Comparison of ENCODE assay signal across 8 cellular contexts in the genomic region with DNA sequence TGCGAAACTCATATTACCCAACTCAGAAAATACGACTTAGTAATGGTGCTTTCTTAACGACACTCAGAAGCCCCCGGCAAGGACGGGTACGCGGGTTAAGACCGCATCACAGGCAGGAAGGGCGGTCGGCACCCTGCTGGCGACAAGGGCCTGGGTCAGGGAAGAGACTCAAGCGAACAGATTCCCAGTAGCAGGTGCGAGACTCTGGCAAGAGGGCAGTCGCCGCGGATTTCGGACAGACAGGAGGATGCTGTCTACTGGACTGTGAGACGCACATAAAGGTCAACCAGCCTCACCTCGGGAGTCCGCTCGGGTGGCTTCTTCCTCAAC. TPM values are rescaled to one million over a fixed set of nuclear protein-coding genes. Genes with fewer than 3 reads are reported as not detected.
A peak's percentile ranks its signal among the peaks of the same experiment; 100 is the strongest.
DNase-seq lines count a peak whose midpoint lies in the region; ATAC-seq and TF ChIP-seq lines count a peak whose summit lies in the region.

No MANE protein-coding gene starts in this region.

- peaks cover 23% of the 10 kb centered on the region for H3K36me3 Mint-ChIP-seq in Caco-2 (ENCODE audit: insufficient read depth, unreplicated experiment)

- H3K4me1 ChIP-seq in Caco-2: peaks cover 5% of the 10 kb centered on the region
- peaks cover 3 to 13% of the 10 kb centered on the region in 2 experiments; a peak in 3 of 4 replicates for H3K4me1 ChIP-seq in SK-N-SH (ENCODE audit: control insufficient read depth in 1 of 2, insufficient read depth in 2 of 2, low read depth in 1 of 2, low read length in 1 of 2)
- H3K4me1 ChIP-seq in iPS-18a (ENCODE audit: control insufficient read depth, low read depth, low read length): peaks cover 16% of the 10 kb centered on the region
- H3K4me1 ChIP-seq in spleen: peaks cover 17 to 70% (median 51%) of the 10 kb centered on the region in 6 donors

- H3K36me3 ChIP-seq in Caco-2 (ENCODE audit: control insufficient read depth, insufficient read depth, low read length) (no peaks in the 10 kb centered on the region), SK-N-SH (replicated peaks in 1 of 2; ENCODE audit: control insufficient read depth in 1 of 2, insufficient read depth in 2 of 2, low read length in 1 of 2) (no peaks in the 10 kb centered on the region), iPS-18a (ENCODE audit: control insufficient read depth, low read depth, low read length) (no peaks in the 10 kb centered on the region), spleen (peaks cover 0 to 6% (median 0%) of the 10 kb centered on the region in 6 donors)

- H3K9me3 Mint-ChIP-seq in Caco-2 (ENCODE audit: unreplicated experiment): no peaks in the 10 kb centered on the region

- ATAC-seq in GM19463 (IDR thresholded peaks at IDR 0.05; ENCODE audit: unreplicated experiment) (peak; percentile 18), HG03565 (IDR thresholded peaks at IDR 0.05; ENCODE audit: unreplicated experiment) (peak; percentile 15)

- H3K27ac ChIP-seq in SK-N-SH (ENCODE audit: low read depth in 2 of 2, low read length in 1 of 2) (peak overlapping the region; percentile 83 to 99), iPS-18a (ENCODE audit: low read length) (peak overlapping the region; percentile 43), spleen (peak overlapping the region; percentile 89 to 100 (median 100))

- no peak for TF ChIP-seq CTCF in Caco-2 (IDR thresholded peaks at IDR 0.05; ENCODE audit: insufficient read depth in 1 of 2, low read depth in 1 of 2, low read length in 1 of 2, severe bottlenecking in 1 of 2, unreplicated experiment in 1 of 2)
- TF ChIP-seq CTCF in SK-N-SH (IDR thresholded peaks at IDR 0.05): peak; percentile 40
- peak in 6 of 11 experiments; percentile 15 to 45 (median 28) for TF ChIP-seq CTCF in spleen (IDR thresholded peaks at IDR 0.05 in 8 of 11, conservative IDR thresholded peaks at IDR 0.05 in 3 of 11)

- DNase-seq in Caco-2 (peak; percentile 80 to 84), SK-N-SH (peak; percentile 67), astrocyte of the hippocampus (ENCODE audit: low read depth, low spot score) (peak; percentile 69), spleen (no peak), posterior vena cava (ENCODE audit: low spot score) (no peak)

- peaks cover 18% of the 10 kb centered on the region for H3F3A ChIP-seq in SK-N-SH (replicated peaks; ENCODE audit: insufficient read depth)

- H3K9ac ChIP-seq in SK-N-SH: peak overlapping the region; percentile 83
- H3K9ac ChIP-seq in iPS-18a (ENCODE audit: low read length): peak overlapping the region; percentile 96

- TF ChIP-seq RAD21 in SK-N-SH (IDR thresholded peaks at IDR 0.05; ENCODE audit: low read length): no peak

- no peaks in the 10 kb centered on the region for H3K27me3 ChIP-seq in Caco-2 (replicated peaks; ENCODE audit: control insufficient read depth, insufficient read depth, low read length)
- no peaks in the 10 kb centered on the region for H3K27me3 ChIP-seq in SK-N-SH (ENCODE audit: insufficient read depth)
- no peaks in the 10 kb centered on the region for H3K27me3 ChIP-seq in iPS-18a (ENCODE audit: control insufficient read depth, insufficient read depth, low read length)
- no peaks in the 10 kb centered on the region for H3K27me3 ChIP-seq in spleen (replicated peaks in 1 of 7)

- WGBS in SK-N-SH (ENCODE audit: low lambda C conversion rate): 1% methylated on average over 19 of the region's 21 CpGs
- 0% methylated on average over 16 to 21 of the region's 21 CpGs for WGBS in spleen, 5 donors

- no peaks in the 10 kb centered on the region for H3K27me3 Mint-ChIP-seq in Caco-2 (ENCODE audit: insufficient read depth, unreplicated experiment)

- no peaks in the 10 kb centered on the region for H3K9me2 ChIP-seq in SK-N-SH

- POLR2A ChIA-PET in Caco-2 (lab: Charles Lee) (no interaction called here), SK-N-SH (lab: Yijun Ruan, JAX) (no interaction called here)

- H3K27ac Mint-ChIP-seq in Caco-2 (ENCODE audit: unreplicated experiment): peak overlapping the region; percentile 95

- BruUV-seq in Caco-2 (replicated peaks; lab: Mats Ljungman, UMichigan): TSS peak; percentile 53

- H3K9me3 ChIP-seq in Caco-2 (no peaks in the 10 kb centered on the region), SK-N-SH (no peaks in the 10 kb centered on the region), iPS-18a (ENCODE audit: control insufficient read depth, low read depth, low read length) (no peaks in the 10 kb centered on the region), spleen (no peaks in the 10 kb centered on the region)

- H3K4me3 Mint-ChIP-seq in Caco-2 (ENCODE audit: unreplicated experiment): peak overlapping the region; percentile 95

- TF ChIP-seq EP300 in SK-N-SH (IDR thresholded peaks at IDR 0.05; ENCODE audit: borderline replicate concordance in 1 of 2, low read depth in 1 of 2, low read length in 1 of 2): no peak

- H3K79me2 ChIP-seq in SK-N-SH (ENCODE audit: insufficient read depth): peaks cover 53% of the 10 kb centered on the region

- no peak for TF ChIP-seq POLR2A in spleen (IDR thresholded peaks at IDR 0.05)

- intact Hi-C loops in Caco-2 (cut with micrococcal nuclease; ENCODE audit: unreplicated experiment): no loop called here
- intact Hi-C loops in spleen (cut with DNase I; ENCODE audit: low total_unique reads): loop anchor here (5.0 kb wide), 1 partner anchor 37 kb away; no protein-coding TSS in a partner anchor
- intact Hi-C loops in posterior vena cava (cut with DNase I): no loop called here

- H4K20me1 ChIP-seq in SK-N-SH (ENCODE audit: insufficient read depth): peaks cover under 1% of the 10 kb centered on the region; the same call in 1 of the 2 replicates

- H3K4me1 Mint-ChIP-seq in Caco-2 (ENCODE audit: low read depth, unreplicated experiment): no peaks in the 10 kb centered on the region

- CTCF ChIA-PET in Caco-2 (lab: Charles Lee): no interaction called here
- CTCF ChIA-PET in SK-N-SH (lab: Yijun Ruan, JAX): interaction anchor here (2.6 to 3.1 kb wide), 2 partner anchors 45 to 373 kb away, joined by 7 to 17 read pairs; no protein-coding TSS in a partner anchor

- peak overlapping the region; percentile 88 for H2AFZ ChIP-seq in SK-N-SH (ENCODE audit: low read depth)

- H3K4me3 ChIP-seq in Caco-2 (ENCODE audit: low read depth, low read length) (peak overlapping the region; percentile 42), SK-N-SH (ENCODE audit: low read depth in 2 of 2, low read length in 1 of 2) (peak overlapping the region; percentile 84 to 98), iPS-18a (ENCODE audit: low read length) (peak overlapping the region; percentile 87), spleen (peak overlapping the region; percentile 57 to 89 (median 70))

- peak overlapping the region; percentile 81 for H3K4me2 ChIP-seq in SK-N-SH

TF ChIP-seq in SK-N-SH, 30 proteins besides CTCF, POLR2A, EP300 and RAD21:
- TF ChIP-seq, protein P1, sequence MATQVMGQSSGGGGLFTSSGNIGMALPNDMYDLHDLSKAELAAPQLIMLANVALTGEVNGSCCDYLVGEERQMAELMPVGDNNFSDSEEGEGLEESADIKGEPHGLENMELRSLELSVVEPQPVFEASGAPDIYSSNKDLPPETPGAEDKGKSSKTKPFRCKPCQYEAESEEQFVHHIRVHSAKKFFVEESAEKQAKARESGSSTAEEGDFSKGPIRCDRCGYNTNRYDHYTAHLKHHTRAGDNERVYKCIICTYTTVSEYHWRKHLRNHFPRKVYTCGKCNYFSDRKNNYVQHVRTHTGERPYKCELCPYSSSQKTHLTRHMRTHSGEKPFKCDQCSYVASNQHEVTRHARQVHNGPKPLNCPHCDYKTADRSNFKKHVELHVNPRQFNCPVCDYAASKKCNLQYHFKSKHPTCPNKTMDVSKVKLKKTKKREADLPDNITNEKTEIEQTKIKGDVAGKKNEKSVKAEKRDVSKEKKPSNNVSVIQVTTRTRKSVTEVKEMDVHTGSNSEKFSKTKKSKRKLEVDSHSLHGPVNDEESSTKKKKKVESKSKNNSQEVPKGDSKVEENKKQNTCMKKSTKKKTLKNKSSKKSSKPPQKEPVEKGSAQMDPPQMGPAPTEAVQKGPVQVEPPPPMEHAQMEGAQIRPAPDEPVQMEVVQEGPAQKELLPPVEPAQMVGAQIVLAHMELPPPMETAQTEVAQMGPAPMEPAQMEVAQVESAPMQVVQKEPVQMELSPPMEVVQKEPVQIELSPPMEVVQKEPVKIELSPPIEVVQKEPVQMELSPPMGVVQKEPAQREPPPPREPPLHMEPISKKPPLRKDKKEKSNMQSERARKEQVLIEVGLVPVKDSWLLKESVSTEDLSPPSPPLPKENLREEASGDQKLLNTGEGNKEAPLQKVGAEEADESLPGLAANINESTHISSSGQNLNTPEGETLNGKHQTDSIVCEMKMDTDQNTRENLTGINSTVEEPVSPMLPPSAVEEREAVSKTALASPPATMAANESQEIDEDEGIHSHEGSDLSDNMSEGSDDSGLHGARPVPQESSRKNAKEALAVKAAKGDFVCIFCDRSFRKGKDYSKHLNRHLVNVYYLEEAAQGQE (IDR thresholded peaks at IDR 0.05; ENCODE audit: low read depth, low read length): no peak
- TF ChIP-seq JUND (IDR thresholded peaks at IDR 0.05) (no peak), RFX5 (IDR thresholded peaks at IDR 0.05; ENCODE audit: low read length) (no peak)
- TF ChIP-seq, protein P2, sequence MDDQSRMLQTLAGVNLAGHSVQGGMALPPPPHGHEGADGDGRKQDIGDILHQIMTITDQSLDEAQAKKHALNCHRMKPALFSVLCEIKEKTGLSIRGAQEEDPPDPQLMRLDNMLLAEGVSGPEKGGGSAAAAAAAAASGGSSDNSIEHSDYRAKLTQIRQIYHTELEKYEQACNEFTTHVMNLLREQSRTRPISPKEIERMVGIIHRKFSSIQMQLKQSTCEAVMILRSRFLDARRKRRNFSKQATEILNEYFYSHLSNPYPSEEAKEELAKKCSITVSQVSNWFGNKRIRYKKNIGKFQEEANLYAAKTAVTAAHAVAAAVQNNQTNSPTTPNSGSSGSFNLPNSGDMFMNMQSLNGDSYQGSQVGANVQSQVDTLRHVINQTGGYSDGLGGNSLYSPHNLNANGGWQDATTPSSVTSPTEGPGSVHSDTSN (IDR thresholded peaks at IDR 0.05): no peak

RNA-seq across cellular contexts. Expression of a gene that starts 0.4 kb away (rescaled TPM):
- total RNA-seq in Caco-2 (2022) (17.4 and 22.4 TPM in 2 replicates), spleen (10 to 100 TPM; 37.0 to 56.4 (median 46.9) TPM), posterior vena cava (10 to 100 TPM; 18.9 to 19.9 TPM)
- polyA plus RNA-seq in SK-N-SH (2012; rRNA removed) (2.9 and 4.7 TPM in 2 replicates), spleen (1 to 10 TPM; 3.8 to 5.3 (median 4.8) TPM)
- polyA plus RNA-seq in SK-N-SH (2012; cell fraction: cytosol; rRNA removed): 3.0 and 3.3 TPM in 2 replicates
- polyA plus RNA-seq in SK-N-SH (2012; cell fraction: nucleus; rRNA removed): 4.9 and 9.0 TPM in 2 replicates

Comparison
In these comparisons a context has a peak if more than half of its experiments do, and no peak if none do; other contexts are left out.
1. DNase-seq: peak in Caco-2 (2 of 2), SK-N-SH (single experiment) and astrocyte of the hippocampus (single experiment); none in spleen (single experiment) and posterior vena cava (single experiment).
2. CTCF ChIP-seq: peak in SK-N-SH (single experiment) and spleen (6 of 11); none in Caco-2 (0 of 2).
3. H3K27ac ChIP-seq: peak in every context shown above with its lines; median percentile 100 in spleen; 91 in SK-N-SH; 43 in iPS-18a.
4. Peak in every context shown above with its lines, with median percentiles within 50 percentile points of each other: H3K4me3 ChIP-seq.